Comparison of ENCODE assay signal across 23 cellular contexts in the genomic region with DNA sequence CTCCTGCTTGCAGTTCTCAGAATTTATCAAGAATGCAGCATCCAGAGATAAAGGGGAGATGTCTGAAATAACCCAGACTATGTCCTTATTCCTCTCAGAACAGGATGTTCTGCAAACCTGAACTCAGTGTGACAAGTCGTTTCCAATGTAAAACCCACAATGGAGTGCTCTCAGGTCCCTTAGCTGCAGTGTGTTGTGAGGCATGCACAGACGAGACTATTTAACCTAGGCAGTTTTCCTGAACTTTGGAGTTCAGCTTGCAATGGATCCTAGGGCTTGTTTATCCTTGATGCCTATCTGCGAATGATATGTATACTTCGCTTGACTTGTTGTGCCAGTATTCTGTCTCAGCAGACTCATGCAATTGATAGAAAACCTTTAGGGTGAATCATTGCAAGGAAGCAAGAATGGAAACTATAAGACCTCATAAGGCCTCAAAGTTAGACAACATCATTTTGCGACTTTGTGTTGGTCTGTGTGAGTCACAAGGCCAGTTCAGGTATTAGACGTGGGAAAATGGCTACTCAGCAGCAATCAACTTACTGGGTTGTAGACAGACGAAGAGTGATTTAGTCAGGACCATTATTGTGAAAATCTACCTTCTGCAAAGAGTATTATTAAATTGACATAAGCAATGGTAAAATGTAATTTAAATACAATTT.
"Had no signal": no experiment of that assay in that cellular context is flagged by ENCODE, and none has a peak within 500 bp of the region (broad histone marks: within the 10 kb centered on the region; RNA-seq: fewer than 3 reads in every experiment).

No MANE protein-coding gene starts in this region.

- H3K9me3 ChIP-seq: body of pancreas, lower lobe of right lung, tibial nerve, uterus had no signal

- H3K27ac Mint-ChIP-seq: activated CD4-positive, alpha-beta T cell treated with anti-CD3 and anti-CD28 coated beads, Interleukin-2, amount 10 ng/mL, durations not matched to agents 7 days and 5 days; activated naive CD4-positive, alpha-beta T cell treated with anti-CD3 and anti-CD28 coated beads, Interleukin-2, amount 50 U/mL, for 24 hours; mesothelial cell of epicardium; natural killer cell treated with Interleukin-12 subunit alpha and Interleukin-12 subunit beta and Interleukin-15 and Interleukin-18, amount 100 ng/mL, for 72 hours had no signal

- H3K27me3 ChIP-seq: body of pancreas, tibial nerve, uterus had no signal

- ATAC-seq: body of pancreas; left colon; lower lobe of right lung; natural killer cell treated with Interleukin-12 subunit alpha and Interleukin-12 subunit beta and Interleukin-15 and Interleukin-18, amount 100 ng/mL, for 72 hours; stimulated activated naive CD8-positive, alpha-beta T cell treated with anti-CD3 and anti-CD28 coated beads, Interleukin-15, Interleukin-2, amounts not matched to agents 100 U/mL and 50 U/mL, for 24 hours had no signal

- H3K27me3 Mint-ChIP-seq: activated CD4-positive, alpha-beta T cell treated with anti-CD3 and anti-CD28 coated beads, Interleukin-2, amount 10 ng/mL, durations not matched to agents 7 days and 5 days; activated naive CD4-positive, alpha-beta T cell treated with anti-CD3 and anti-CD28 coated beads, Interleukin-2, amount 50 U/mL, for 24 hours; natural killer cell treated with Interleukin-12 subunit alpha and Interleukin-12 subunit beta and Interleukin-15 and Interleukin-18, amount 100 ng/mL, for 72 hours had no signal

- H3K9me3 Mint-ChIP-seq: activated naive CD4-positive, alpha-beta T cell treated with anti-CD3 and anti-CD28 coated beads, Interleukin-2, amount 50 U/mL, for 24 hours; mesothelial cell of epicardium; natural killer cell treated with Interleukin-12 subunit alpha and Interleukin-12 subunit beta and Interleukin-15 and Interleukin-18, amount 100 ng/mL, for 72 hours had no signal

- H3K4me1 ChIP-seq: body of pancreas, lower lobe of right lung, tibial nerve, uterus had no signal

- H3K4me1 Mint-ChIP-seq: activated CD4-positive, alpha-beta T cell treated with anti-CD3 and anti-CD28 coated beads, Interleukin-2, amount 10 ng/mL, durations not matched to agents 7 days and 5 days; activated naive CD4-positive, alpha-beta T cell treated with anti-CD3 and anti-CD28 coated beads, Interleukin-2, amount 50 U/mL, for 24 hours had no signal

- DNase-seq: activated CD4-positive, alpha-beta T cell treated with anti-CD3 and anti-CD28 coated beads, Interleukin-2, amount 10 ng/mL, durations not matched to agents 7 days and 5 days; activated CD8-positive, alpha-beta memory T cell treated with anti-CD3 and anti-CD28 coated beads, Interleukin-2, amount 50 U/mL, for 4 hours; activated effector memory CD4-positive, alpha-beta T cell treated with anti-CD3 and anti-CD28 coated beads, Interleukin-2, amount 50 U/mL, for 16 hours; activated T-cell treated with anti-CD3 and anti-CD28 coated beads, Interleukin-2, amount 50 U/mL, for 48 hours; amniotic stem cell; body of pancreas; caudate nucleus; dorsolateral prefrontal cortex; left colon; lower lobe of right lung; occipital lobe; posterior cingulate gyrus; retina; stimulated activated naive CD8-positive, alpha-beta T cell treated with anti-CD3 and anti-CD28 coated beads, Interleukin-15, Interleukin-2, amounts not matched to agents 100 U/mL and 50 U/mL, for 24 hours; T-helper 1 cell; T-helper 9 cell; uterus had no signal

- H3K4me3 Mint-ChIP-seq: activated CD4-positive, alpha-beta T cell treated with anti-CD3 and anti-CD28 coated beads, Interleukin-2, amount 10 ng/mL, durations not matched to agents 7 days and 5 days; activated naive CD4-positive, alpha-beta T cell treated with anti-CD3 and anti-CD28 coated beads, Interleukin-2, amount 50 U/mL, for 24 hours; mesothelial cell of epicardium; natural killer cell treated with Interleukin-12 subunit alpha and Interleukin-12 subunit beta and Interleukin-15 and Interleukin-18, amount 100 ng/mL, for 72 hours had no signal

- H3K36me3 ChIP-seq: lower lobe of right lung, tibial nerve, uterus had no signal

- FAIRE-seq: colon, islet of Langerhans had no signal

- H3K27ac ChIP-seq: body of pancreas, dorsolateral prefrontal cortex, lower lobe of right lung, tibial nerve, uterus had no signal

- H3K4me3 ChIP-seq: body of pancreas, dorsolateral prefrontal cortex, lower lobe of right lung, tibial nerve, uterus had no signal

- H3K36me3 Mint-ChIP-seq: activated naive CD4-positive, alpha-beta T cell treated with anti-CD3 and anti-CD28 coated beads, Interleukin-2, amount 50 U/mL, for 24 hours; mesothelial cell of epicardium; natural killer cell treated with Interleukin-12 subunit alpha and Interleukin-12 subunit beta and Interleukin-15 and Interleukin-18, amount 100 ng/mL, for 72 hours had no signal
